8 cellular contexts compared by ENCODE assay signal in the genomic region with DNA sequence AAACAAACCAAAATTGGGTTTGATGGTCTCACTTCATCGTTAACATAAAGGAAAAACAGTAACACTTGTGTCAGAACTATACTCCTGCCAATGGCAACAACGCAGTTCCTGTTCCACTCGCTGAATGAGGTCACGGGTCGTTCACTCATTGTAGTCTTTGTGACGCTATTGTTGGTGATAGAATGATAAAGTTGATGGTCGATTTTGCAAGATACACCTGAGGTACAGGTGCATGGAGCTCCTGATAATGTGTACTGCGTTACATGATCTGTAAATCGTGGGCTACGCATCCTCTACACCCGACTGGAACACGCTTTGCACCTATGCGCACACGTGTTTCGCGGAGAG. TPM values are rescaled to one million over a fixed set of nuclear protein-coding genes. Genes with fewer than 3 reads are reported as not detected.
DNase-seq lines count a peak whose midpoint lies in the region; ATAC-seq and TF ChIP-seq lines count a peak whose summit lies in the region.

No MANE protein-coding gene starts in this region.

- H3K36me3 ChIP-seq in MG63 (no peaks in the 10 kb centered on the region), muscle layer of duodenum (ENCODE audit: control insufficient read depth in 1 of 2, insufficient read depth in 2 of 2, low read length in 2 of 2) (no peaks in the 10 kb centered on the region)

- no peaks in the 10 kb centered on the region for H3K9me3 ChIP-seq in MG63
- H3K9me3 ChIP-seq in muscle layer of duodenum (ENCODE audit: control insufficient read depth in 1 of 2, low read length in 2 of 2) = no peaks in the 10 kb centered on the region

- H3K4me1 Mint-ChIP-seq in activated T-cell treated with anti-CD3 and anti-CD28 coated beads, Interleukin-2, amount 50 U/mL, for 72 hours (ENCODE audit: low read depth) = peaks cover 19% of the 10 kb centered on the region

- in situ Hi-C loops in ACHN (cut with HindIII; ENCODE audit: low pct_ligation_motif_present, low pct_unique_long_range_greater_than_20kb, low sequenced_read_pairs) = no loop called here

- no peak for TF ChIP-seq CTCF in choroid plexus epithelial cell (conservative IDR thresholded peaks at IDR 0.05; ENCODE audit: low read depth, low read length)

- peaks cover 4 to 19% of the 10 kb centered on the region in 2 donors for H3K4me1 ChIP-seq in muscle layer of duodenum (ENCODE audit: control insufficient read depth in 1 of 2, insufficient read depth in 2 of 2, low read length in 2 of 2)

- H3K27me3 Mint-ChIP-seq in activated T-cell treated with anti-CD3 and anti-CD28 coated beads, Interleukin-2, amount 50 U/mL, for 72 hours (ENCODE audit: low read depth) = no peaks in the 10 kb centered on the region

- no peaks in the 10 kb centered on the region for H3K9me3 Mint-ChIP-seq in activated T-cell treated with anti-CD3 and anti-CD28 coated beads, Interleukin-2, amount 50 U/mL, for 72 hours

- H3K27ac ChIP-seq in muscle layer of duodenum (ENCODE audit: low read length) = no peak overlapping the region

- H3K27ac Mint-ChIP-seq in activated T-cell treated with anti-CD3 and anti-CD28 coated beads, Interleukin-2, amount 50 U/mL, for 72 hours = peak overlapping the region; percentile 73

- H3K27me3 ChIP-seq in MG63 (no peaks in the 10 kb centered on the region), muscle layer of duodenum (ENCODE audit: low read depth, low read length) (no peaks in the 10 kb centered on the region)

- H3K4me3 ChIP-seq in MG63 = peak overlapping the region; percentile 77
- H3K4me3 ChIP-seq in choroid plexus epithelial cell (ENCODE audit: low read depth, low read length) = peak overlapping the region; percentile 91
- H3K4me3 ChIP-seq in muscle layer of duodenum (ENCODE audit: low read depth in 1 of 2, low read length in 2 of 2) = peak overlapping the region; percentile 76 to 89

- H3K4me3 Mint-ChIP-seq in activated T-cell treated with anti-CD3 and anti-CD28 coated beads, Interleukin-2, amount 50 U/mL, for 72 hours = peak overlapping the region; percentile 92 to 95

- ATAC-seq in activated T-cell treated with anti-CD3 and anti-CD28 coated beads, Interleukin-2, amount 50 U/mL, for 72 hours (replicated peaks in 1 of 2) = peak; percentile 0 to 19

- H3K36me3 Mint-ChIP-seq in activated T-cell treated with anti-CD3 and anti-CD28 coated beads, Interleukin-2, amount 50 U/mL, for 72 hours (ENCODE audit: insufficient read depth in 2 of 2) = no peaks in the 10 kb centered on the region

- DNase-seq in activated T-cell treated with anti-CD3 and anti-CD28 coated beads, Interleukin-2, amount 50 U/mL, for 72 hours = peak; percentile 19 to 27
- no peak for DNase-seq in activated T-cell treated with anti-CD3 and anti-CD28 coated beads, Interleukin-2, amount 50 U/mL, for 48 hours
- DNase-seq in MG63 (no peak), choroid plexus epithelial cell (ENCODE audit: low read depth) (peak; percentile 31), SKM-1 (lab: John Stamatoyannopoulos, UW; ENCODE audit: unreplicated experiment) (no peak), putamen (ENCODE audit: low spot score) (no peak), ACHN (no peak)

RNA-seq across cellular contexts. Expression of gene CENPS, which starts 0.4 kb away (rescaled TPM):
- total RNA-seq in activated T-cell treated with anti-CD3 and anti-CD28 coated beads, Interleukin-2, amount 50 U/mL, for 72 hours = 10 to 100 TPM; 15.7 to 16.8 TPM
- 13.3 and 15.0 TPM in 2 replicates for total RNA-seq in MG63 (2014; rRNA removed; shearing (Covaris generic); ENCODE audit: low replicate concordance)

RNA-seq across cellular contexts. Expression of gene CORT, which starts 20.0 kb away (rescaled TPM):
- total RNA-seq in activated T-cell treated with anti-CD3 and anti-CD28 coated beads, Interleukin-2, amount 50 U/mL, for 72 hours = under 1 TPM in 1 of 2 donors, not detected in 1; 0.69 TPM
- total RNA-seq in MG63 (2014; rRNA removed; shearing (Covaris generic); ENCODE audit: low replicate concordance) = 0.33 TPM in 1 of 2 replicates, not detected in the other

RNA-seq across cellular contexts. Expression of gene PGD, which starts 31.0 kb away (rescaled TPM):
- total RNA-seq in activated T-cell treated with anti-CD3 and anti-CD28 coated beads, Interleukin-2, amount 50 U/mL, for 72 hours = 10 to 100 TPM; 66.7 to 78.8 TPM
- 146 and 182 TPM in 2 replicates for total RNA-seq in MG63 (2014; rRNA removed; shearing (Covaris generic); ENCODE audit: low replicate concordance)

RNA-seq across cellular contexts. Expression of gene DFFA, which starts 42.5 kb away (rescaled TPM):
- total RNA-seq in activated T-cell treated with anti-CD3 and anti-CD28 coated beads, Interleukin-2, amount 50 U/mL, for 72 hours = 10 to 100 TPM; 26.4 to 27.1 TPM
- total RNA-seq in MG63 (2014; rRNA removed; shearing (Covaris generic); ENCODE audit: low replicate concordance) = 36.7 and 51.9 TPM in 2 replicates

RNA-seq across cellular contexts. Expression of gene PEX14, which starts 44.9 kb away (rescaled TPM):
- total RNA-seq in activated T-cell treated with anti-CD3 and anti-CD28 coated beads, Interleukin-2, amount 50 U/mL, for 72 hours = 10 to 100 TPM; 25.7 to 30.2 TPM
- total RNA-seq in MG63 (2014; rRNA removed; shearing (Covaris generic); ENCODE audit: low replicate concordance) = 15.4 and 21.5 TPM in 2 replicates

Comparison
In these comparisons a context has a peak if more than half of its experiments do, and no peak if none do; other contexts are left out.
1. DNase-seq: peak in activated T-cell treated with anti-CD3 and anti-CD28 coated beads, Interleukin-2, amount 50 U/mL, for 72 hours (2 of 2) and choroid plexus epithelial cell (single experiment); none in activated T-cell treated with anti-CD3 and anti-CD28 coated beads, Interleukin-2, amount 50 U/mL, for 48 hours (0 of 2), MG63 (single experiment), SKM-1 (single experiment), putamen (single experiment) and ACHN (single experiment).
2. Peak in every context shown above with its lines, with median percentiles within 50 percentile points of each other: H3K4me3 ChIP-seq.